Comparison of ENCODE assay signal across 31 cellular contexts in the genomic region with DNA sequence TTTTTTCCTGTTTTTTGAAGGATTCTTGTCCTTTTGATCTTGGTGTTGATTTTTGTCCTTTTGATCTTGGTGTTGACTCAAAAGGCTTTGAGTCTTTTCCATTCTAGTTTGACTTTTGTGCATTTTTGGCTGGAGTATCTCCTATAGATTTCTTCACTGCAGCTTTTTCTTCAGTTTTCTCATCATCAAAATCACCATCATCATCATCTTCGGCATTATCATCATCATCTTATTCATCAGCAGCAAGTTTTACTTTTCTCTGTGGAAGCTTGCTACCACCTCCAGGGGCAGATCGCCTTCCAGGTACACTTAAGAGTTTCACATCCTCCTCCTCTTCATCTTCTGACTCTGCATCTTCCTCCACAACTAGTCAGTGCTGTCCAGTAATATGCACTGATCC. TPM values are rescaled to one million over a fixed set of nuclear protein-coding genes. Genes with fewer than 3 reads are reported as not detected.
"Had no signal": no experiment of that assay in that cellular context is flagged by ENCODE, and none has a peak within 500 bp of the region (broad histone marks: within the 10 kb centered on the region; RNA-seq: fewer than 3 reads in every experiment).

No MANE protein-coding gene starts in this region.

- H3K9me3 ChIP-seq: suprapubic skin, testis, thoracic aorta, thyroid gland, tibial nerve, transverse colon, upper lobe of left lung, upper lobe of right lung, uterus, vagina had no signal

- H3K36me3 ChIP-seq: stomach, suprapubic skin, thoracic aorta, thyroid gland, tibial artery, tibial nerve, transverse colon, upper lobe of left lung, upper lobe of right lung, uterus, vagina had no signal

- DNase-seq: stimulated activated CD4-positive, alpha-beta T cell treated with anti-CD3 and anti-CD28 coated beads, Interleukin-2, amount 100 ng/mL, for 48 hours; stimulated activated CD4-positive, alpha-beta T cell treated with anti-CD3 and anti-CD28 coated beads, Interleukin-4, amount 100 ng/mL, for 1 hour; stimulated activated CD4-positive, alpha-beta T cell treated with anti-CD3 and anti-CD28 coated beads, Interleukin-4, amount 100 ng/mL, for 24 hours; stimulated activated CD4-positive, alpha-beta T cell treated with anti-CD3 and anti-CD28 coated beads, Interleukin-4, amount 100 ng/mL, for 4 hours; stimulated activated CD8-positive, alpha-beta memory T cell treated with anti-CD3 and anti-CD28 coated beads, Interleukin-4, amount 100 ng/mL, for 48 hours; stimulated activated naive B cell treated with anti-CD40 and anti-IgM and Interleukin-4, amounts not matched to agents 10 μg/mL and 1 μg/mL and 100 μg/mL, for 72 hours; stimulated activated naive CD4-positive, alpha-beta T cell; stimulated activated naive CD4-positive, alpha-beta T cell treated with Interleukin-2 at 50 U/mL for 16 hours; stimulated activated naive CD8-positive, alpha-beta T cell treated with anti-CD3 and anti-CD28 coated beads, Interleukin-15, amount 100 ng/mL, for 72 hours; stimulated activated naive CD8-positive, alpha-beta T cell treated with anti-CD3 and anti-CD28 coated beads, Interleukin-15, Interleukin-2, amounts not matched to agents 100 U/mL and 50 U/mL, for 24 hours; stomach; substantia nigra; testis; thyroid gland; tibial artery; transverse colon; trophoblast cell; upper lobe of left lung; upper lobe of right lung; uterus had no signal

- FAIRE-seq: urothelium cell line had no signal

- H3K27ac ChIP-seq: stomach, suprapubic skin, testis, thoracic aorta, thyroid gland, tibial artery, tibial nerve, transverse colon, upper lobe of left lung, upper lobe of right lung, uterus, vagina had no signal

- H3K27me3 ChIP-seq: stomach, suprapubic skin, testis, thyroid gland, tibial artery, tibial nerve, transverse colon, upper lobe of left lung, upper lobe of right lung, uterus, vagina had no signal

- ATAC-seq: stimulated activated effector memory CD8-positive, alpha-beta T cell treated with anti-CD3 and anti-CD28 coated beads, Interleukin-12 subunit alpha, Interleukin-12 subunit beta, amount 100 ng/mL, for 72 hours; stimulated activated memory B cell treated with anti-CD40 and anti-IgM and Interleukin-4, amounts not matched to agents 10 μg/mL and 1 μg/mL and 100 μg/mL, for 72 hours; stimulated activated naive B cell treated with anti-CD40 and anti-IgM and Interleukin-4, amounts not matched to agents 10 μg/mL and 1 μg/mL and 100 μg/mL, for 72 hours; stimulated activated naive CD8-positive, alpha-beta T cell treated with anti-CD3 and anti-CD28 coated beads, Interleukin-15, amount 100 ng/mL, for 72 hours; stimulated activated naive CD8-positive, alpha-beta T cell treated with anti-CD3 and anti-CD28 coated beads, Interleukin-15, Interleukin-2, amounts not matched to agents 100 U/mL and 50 U/mL, for 24 hours; upper lobe of right lung had no signal

- H3K4me1 ChIP-seq: stomach, suprapubic skin, testis, thyroid gland, tibial artery, tibial nerve, transverse colon, upper lobe of left lung, upper lobe of right lung, uterus, vagina had no signal

- H3K4me3 ChIP-seq: stomach, suprapubic skin, testis, thoracic aorta, thyroid gland, tibial artery, tibial nerve, transverse colon, upper lobe of left lung, upper lobe of right lung, uterus, vagina had no signal

RNA-seq across cellular contexts. Expression of gene MCHR2, which starts 56.5 kb away (rescaled TPM):
- total RNA-seq: subcutaneous adipose tissue, suprapubic skin, thoracic aorta, thyroid gland, tibial nerve, transverse colon, upper lobe of left lung, upper lobe of right lung, ureter, uterus, vagina had no signal
- polyA plus RNA-seq: stomach, thymus, urinary bladder had no signal
